Comparison of ENCODE assay signal across 14 cellular contexts in genomic region chr10:84331091-84331490, GRCh38. TPM values are rescaled to one million over a fixed set of nuclear protein-coding genes. Genes with fewer than 3 reads are reported as not detected.
A peak's percentile ranks its signal among the peaks of the same experiment; 100 is the strongest.
DNase-seq lines count a peak whose midpoint lies in the region; ATAC-seq, FAIRE-seq and TF ChIP-seq lines count a peak whose summit lies in the region.
"Had no signal": no experiment of that assay in that cellular context is flagged by ENCODE, and none has a peak within 500 bp of the region (broad histone marks: within the 10 kb centered on the region; RNA-seq: fewer than 3 reads in every experiment).

No MANE protein-coding gene starts in this region.

- H3K4me2 ChIP-seq in Loucy (ENCODE audit: low read depth, low read length, poor library complexity, severe bottlenecking) (peak overlapping the region; percentile 80), astrocyte (ENCODE audit: low read length) (peak overlapping the region; percentile 3)

- H3F3A ChIP-seq in Loucy (ENCODE audit: low read depth) = peaks cover 3% of the 10 kb centered on the region; the same call in 1 of the 2 replicates

- TF ChIP-seq CTCF in Loucy (conservative IDR thresholded peaks at IDR 0.05; ENCODE audit: low read length) = no peak
- TF ChIP-seq CTCF in astrocyte (IDR thresholded peaks at IDR 0.05; ENCODE audit: insufficient read depth, low read depth, low read length) = no peak
- no peak for TF ChIP-seq CTCF in progenitor cell of endocrine pancreas (IDR thresholded peaks at IDR 0.05; ENCODE audit: unreplicated experiment)

- no peaks in the 10 kb centered on the region for H3K9me2 ChIP-seq in Loucy (replicated peaks; ENCODE audit: low read depth, low read length)

- ATAC-seq in GM18519 (IDR thresholded peaks at IDR 0.05; ENCODE audit: low FRiP score, unreplicated experiment) = no peak
- ATAC-seq: heart left ventricle, left lobe of liver had no signal

- no peaks in the 10 kb centered on the region for H3K36me3 ChIP-seq in Loucy (ENCODE audit: insufficient read depth, low read length)
- H3K36me3 ChIP-seq in astrocyte (ENCODE audit: insufficient read depth, low read length) = no peaks in the 10 kb centered on the region
- H3K36me3 ChIP-seq: brain microvascular endothelial cell, heart left ventricle had no signal

- peaks cover 12% of the 10 kb centered on the region for H4K20me1 ChIP-seq in Loucy (ENCODE audit: insufficient read depth, low read length, poor library complexity, severe bottlenecking)
- peaks cover 53% of the 10 kb centered on the region for H4K20me1 ChIP-seq in astrocyte (ENCODE audit: insufficient read depth, low read length)

- H2AFZ ChIP-seq in Loucy (ENCODE audit: low read length) (no peak overlapping the region), astrocyte (ENCODE audit: low read depth, low read length) (no peak overlapping the region)

- no peaks in the 10 kb centered on the region for H3K9me3 ChIP-seq in Loucy (ENCODE audit: insufficient read depth, low read depth, low read length)
- no peaks in the 10 kb centered on the region for H3K9me3 ChIP-seq in astrocyte (ENCODE audit: insufficient read depth, low read depth, low read length)
- H3K9me3 ChIP-seq: heart left ventricle had no signal

- H3K4me1 ChIP-seq in Loucy (ENCODE audit: insufficient read depth, low read length, poor library complexity, severe bottlenecking) (peaks cover 52% of the 10 kb centered on the region), astrocyte (ENCODE audit: insufficient read depth, low read length) (peaks cover 5% of the 10 kb centered on the region)

- H3K9me3 Mint-ChIP-seq in activated CD4-positive, alpha-beta T cell treated with anti-CD3 and anti-CD28 coated beads, Interleukin-2, amount 10 ng/mL, durations not matched to agents 24 days and 14 days = no peaks in the 10 kb centered on the region
- H3K9me3 Mint-ChIP-seq in astrocyte (ENCODE audit: unreplicated experiment) (peaks cover 4% of the 10 kb centered on the region), progenitor cell of endocrine pancreas (ENCODE audit: low read depth) (no peaks in the 10 kb centered on the region)
- H3K9me3 Mint-ChIP-seq: H9 had no signal

- no peak overlapping the region for H3K27ac ChIP-seq in astrocyte (ENCODE audit: low read depth, low read length)
- H3K27ac ChIP-seq: brain microvascular endothelial cell had no signal

- H3K79me2 ChIP-seq in Loucy (ENCODE audit: insufficient read depth, low read length) (peaks cover 51% of the 10 kb centered on the region), astrocyte (ENCODE audit: insufficient read depth, low read length) (peaks cover 71% of the 10 kb centered on the region)

- H3K4me3 Mint-ChIP-seq in activated CD4-positive, alpha-beta T cell treated with anti-CD3 and anti-CD28 coated beads, Interleukin-2, amount 10 ng/mL, durations not matched to agents 24 days and 14 days = peak overlapping the region; percentile 95
- H3K4me3 Mint-ChIP-seq in astrocyte (ENCODE audit: unreplicated experiment) (peak overlapping the region; percentile 98), progenitor cell of endocrine pancreas (ENCODE audit: low read depth) (peak overlapping the region; percentile 52)

- peaks cover 6% of the 10 kb centered on the region for H3K36me3 Mint-ChIP-seq in activated CD4-positive, alpha-beta T cell treated with anti-CD3 and anti-CD28 coated beads, Interleukin-2, amount 10 ng/mL, durations not matched to agents 24 days and 14 days (ENCODE audit: low read depth)
- H3K36me3 Mint-ChIP-seq in astrocyte (ENCODE audit: low read depth, unreplicated experiment) = peaks cover 2% of the 10 kb centered on the region
- H3K36me3 Mint-ChIP-seq in progenitor cell of endocrine pancreas (ENCODE audit: insufficient read depth) = no peaks in the 10 kb centered on the region

- intact Hi-C loops in activated CD4-positive, alpha-beta T cell treated with anti-CD3 and anti-CD28 coated beads, Interleukin-2, amount 10 ng/mL, durations not matched to agents 24 days and 14 days (cut with micrococcal nuclease) = no loop called here

- peak; percentile 67 for DNase-seq in activated CD4-positive, alpha-beta T cell treated with anti-CD3 and anti-CD28 coated beads, Interleukin-2, amount 10 ng/mL, durations not matched to agents 24 days and 14 days
- no peak for DNase-seq in activated CD4-positive, alpha-beta T cell treated with anti-CD3 and anti-CD28 coated beads for 48 hours
- DNase-seq in astrocyte (ENCODE audit: low read depth) (no peak), progenitor cell of endocrine pancreas (ENCODE audit: low spot score, unreplicated experiment) (no peak), dermis blood vessel endothelial cell (no peak), NCI-H1930 (lab: John Stamatoyannopoulos, UW) (no peak)
- DNase-seq: brain microvascular endothelial cell, EL, H9, heart left ventricle, NCI-H1694 treated with DMSO at 0.1 percent for 48 hours had no signal

- H3K27me3 ChIP-seq in Loucy (ENCODE audit: insufficient read depth, low read length, poor library complexity, severe bottlenecking) (no peaks in the 10 kb centered on the region), astrocyte (ENCODE audit: insufficient read depth, low read length) (no peaks in the 10 kb centered on the region)
- H3K27me3 ChIP-seq: brain microvascular endothelial cell, heart left ventricle had no signal

- H3K9ac ChIP-seq in Loucy (ENCODE audit: low read depth, low read length, poor library complexity, severe bottlenecking) (peak overlapping the region; percentile 61), astrocyte (ENCODE audit: low read length) (no peak overlapping the region)

- no peaks in the 10 kb centered on the region for H3K27me3 Mint-ChIP-seq in activated CD4-positive, alpha-beta T cell treated with anti-CD3 and anti-CD28 coated beads, Interleukin-2, amount 10 ng/mL, durations not matched to agents 24 days and 14 days
- H3K27me3 Mint-ChIP-seq in astrocyte (ENCODE audit: low read depth, unreplicated experiment) = no peaks in the 10 kb centered on the region
- no peaks in the 10 kb centered on the region for H3K27me3 Mint-ChIP-seq in progenitor cell of endocrine pancreas

- no peak for FAIRE-seq in astrocyte (lab: Jason Lieb, UNC)

- H3K4me3 ChIP-seq in Loucy (ENCODE audit: low read length, poor library complexity, severe bottlenecking) (peak overlapping the region; percentile 76), astrocyte (ENCODE audit: insufficient read depth, low read depth, low read length) (no peak overlapping the region)

- peaks cover 49% of the 10 kb centered on the region for H3K4me1 Mint-ChIP-seq in activated CD4-positive, alpha-beta T cell treated with anti-CD3 and anti-CD28 coated beads, Interleukin-2, amount 10 ng/mL, durations not matched to agents 24 days and 14 days
- H3K4me1 Mint-ChIP-seq in astrocyte (ENCODE audit: low read depth, unreplicated experiment) (peaks cover 34% of the 10 kb centered on the region), progenitor cell of endocrine pancreas (ENCODE audit: low read depth) (peaks cover 35% of the 10 kb centered on the region)

- H3K27ac Mint-ChIP-seq in activated CD4-positive, alpha-beta T cell treated with anti-CD3 and anti-CD28 coated beads, Interleukin-2, amount 10 ng/mL, durations not matched to agents 24 days and 14 days = peak overlapping the region; percentile 94
- H3K27ac Mint-ChIP-seq in astrocyte (ENCODE audit: unreplicated experiment) (peak overlapping the region; percentile 5), progenitor cell of endocrine pancreas (no peak overlapping the region)

RNA-seq across cellular contexts. Expression of gene CCSER2, which starts 2.7 kb away (rescaled TPM):
- 42.9 and 45.6 TPM in 2 replicates for total RNA-seq in activated CD4-positive, alpha-beta T cell treated with anti-CD3 and anti-CD28 coated beads, Interleukin-2, amount 10 ng/mL, durations not matched to agents 24 days and 14 days
- total RNA-seq in astrocyte (97.6 and 100 TPM in 2 replicates), progenitor cell of endocrine pancreas (44.9 and 49.6 TPM in 2 replicates), dermis blood vessel endothelial cell (22.5 and 32.7 TPM in 2 replicates)
